9 cellular contexts compared by ENCODE assay signal in the genomic region with DNA sequence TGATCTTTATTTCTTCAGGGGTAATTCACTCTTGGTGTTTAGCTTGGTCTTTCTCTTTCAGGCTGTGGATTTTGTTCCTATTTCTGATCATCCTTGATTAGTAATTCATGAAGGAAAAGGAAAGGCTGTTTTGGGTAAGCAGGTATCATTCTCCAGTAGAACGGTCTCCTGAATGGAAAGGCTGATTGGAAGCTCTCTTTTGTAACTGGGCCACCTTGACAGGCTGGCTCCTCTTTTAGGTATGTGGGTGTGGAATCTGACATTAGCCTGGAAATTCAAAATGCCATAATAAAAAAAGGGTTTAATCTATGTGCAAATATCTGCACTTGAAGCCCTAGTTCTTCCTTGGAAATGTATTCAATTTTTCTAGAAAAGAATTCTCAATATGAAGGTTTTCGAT. TPM values are rescaled to one million over a fixed set of nuclear protein-coding genes. Genes with fewer than 3 reads are reported as not detected.
"Had no signal": no experiment of that assay in that cellular context is flagged by ENCODE, and none has a peak within 500 bp of the region (broad histone marks: within the 10 kb centered on the region; RNA-seq: fewer than 3 reads in every experiment).

No MANE protein-coding gene starts in this region.

- ATAC-seq: GM12878 had no signal

- DNase-seq: GDM1, GF-D8 had no signal

- H3K4me3 ChIP-seq: GM12878 had no signal

- FAIRE-seq: G401.6, GM12878, GM12891, GM12892, GM18507, GM19239 had no signal

RNA-seq across cellular contexts. Expression of a gene that starts 18.9 kb away (rescaled TPM):
- total RNA-seq: G401, GM12878 had no signal
- polyA plus RNA-seq: GM12878 had no signal

RNA-seq across cellular contexts. Expression of a gene that starts 19.7 kb away (rescaled TPM):
- total RNA-seq: G401, GM12878 had no signal
- polyA plus RNA-seq: GM12878 had no signal
